ENCODE assay signal across 7 cellular contexts in the genomic region with DNA sequence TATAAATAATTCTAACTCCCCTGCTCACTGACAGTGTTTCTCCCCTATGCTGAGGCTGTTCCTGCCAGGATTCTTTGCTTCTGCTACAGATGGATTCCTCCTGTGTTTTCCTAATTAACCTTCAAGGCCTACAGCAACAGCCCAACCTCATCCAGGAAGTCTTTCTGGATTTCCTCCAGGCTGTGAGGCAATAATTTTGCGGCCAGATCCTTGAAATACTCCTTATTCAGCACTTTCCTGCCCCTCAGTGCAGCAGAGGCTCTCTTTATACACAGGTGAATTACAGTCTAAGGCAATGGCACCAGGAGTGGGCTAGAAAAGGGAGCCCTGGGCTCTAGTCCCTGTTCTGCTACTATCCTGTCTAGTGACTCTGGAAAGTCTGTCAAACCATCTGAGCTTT.
A peak's percentile ranks its signal among the peaks of the same experiment; 100 is the strongest.
DNase-seq lines count a peak whose midpoint lies in the region; ATAC-seq, FAIRE-seq and TF ChIP-seq lines count a peak whose summit lies in the region.
"Not testable (repeated sequence)": the region's sequence is repeated elsewhere in the genome, so short reads cannot be mapped to it uniquely, and the experiment has no call there.

No MANE protein-coding gene starts in this region.

- CTCF ChIA-PET in IMR-90 (lab: Yijun Ruan, JAX); MCF 10A (lab: Yijun Ruan, JAX); HepG2 (lab: Yijun Ruan, JAX; ENCODE audit: low intra/inter-chr PET ratio, low total read pairs): not testable (repeated sequence)

- not testable (repeated sequence) for H3K9ac ChIP-seq in IMR-90 (ENCODE audit: low read depth, low read length); HepG2 (ENCODE audit: insufficient read depth, low read depth, low read length)

- dilution Hi-C loops in IMR-90 (cut with HindIII; ENCODE audit: low sequenced_read_pairs, unreplicated experiment), result not testable (repeated sequence)

- TF ChIP-seq EP300 in HepG2 (IDR thresholded peaks at IDR 0.05; ENCODE audit: low read depth in 2 of 2, low read length in 2 of 2); HepG2 (CRISPR knock-in tag; IDR thresholded peaks at IDR 0.05; ENCODE audit: borderline replicate concordance): not testable (repeated sequence)

- not testable (repeated sequence) for H2AFZ ChIP-seq in IMR-90 (replicated peaks; ENCODE audit: low read length, poor library complexity); HepG2 (ENCODE audit: low read length)

- H3K9me1 ChIP-seq in IMR-90 (ENCODE audit: insufficient read depth, low read length), result not testable (repeated sequence)

- TF ChIP-seq RAD21 in IMR-90 (IDR thresholded peaks at IDR 0.05; ENCODE audit: low read length); HepG2 (CRISPR knock-in tag; IDR thresholded peaks at IDR 0.05): not testable (repeated sequence)

- not testable (repeated sequence) for FAIRE-seq in HepG2 (lab: Jason Lieb, UNC)

- H4K20me1 ChIP-seq in IMR-90 (ENCODE audit: insufficient read depth, low read length); HepG2 (ENCODE audit: insufficient read depth, low read length): not testable (repeated sequence)

- not testable (repeated sequence) for H3K4me2 ChIP-seq in IMR-90 (ENCODE audit: low read depth, low read length); HepG2 (ENCODE audit: low read depth, low read length)

- not testable (repeated sequence) for H3K27ac ChIP-seq in IMR-90 (ENCODE audit: insufficient read depth, low read length); HepG2 (ENCODE audit: extremely low read length, insufficient read depth, low read length)
- peak overlapping the region; percentile 67 for H3K27ac ChIP-seq in WERI-Rb-1

- not testable (repeated sequence) for H3K36me3 Mint-ChIP-seq in MCF 10A (ENCODE audit: insufficient read depth, unreplicated experiment)

- not testable (repeated sequence) for TF ChIP-seq CTCF in AG10803 (conservative IDR thresholded peaks at IDR 0.05; ENCODE audit: low read length); IMR-90 (conservative IDR thresholded peaks at IDR 0.05; ENCODE audit: low read depth, low read length); WERI-Rb-1 (IDR thresholded peaks at IDR 0.05; ENCODE audit: low read depth, low read length); MCF 10A (IDR thresholded peaks at IDR 0.05; ENCODE audit: unreplicated experiment); HepG2 (CRISPR knock-in tag; IDR thresholded peaks at IDR 0.05)

- not testable (repeated sequence) for H2BK120ac ChIP-seq in IMR-90 (ENCODE audit: low read depth, low read length)

- not testable (repeated sequence) for H2BK5ac ChIP-seq in IMR-90 (ENCODE audit: low read depth, low read length, poor library complexity, severe bottlenecking)

- not testable (repeated sequence) for TF ChIP-seq POLR2A in IMR-90 (IDR thresholded peaks at IDR 0.05; ENCODE audit: low read depth, low read length); HepG2 (IDR thresholded peaks at IDR 0.05; ENCODE audit: insufficient read depth in 1 of 2, low read depth in 2 of 2, low read length in 2 of 2)

- not testable (repeated sequence) for H3K18ac ChIP-seq in IMR-90 (ENCODE audit: low read depth, low read length)

- H3K4me3 ChIP-seq in AG10803 (ENCODE audit: low read length); IMR-90 (ENCODE audit: insufficient read depth, low read depth, low read length); WERI-Rb-1 (ENCODE audit: low read depth, low read length); HepG2 (replicated peaks in 1 of 3; ENCODE audit: insufficient read depth in 1 of 3, low read depth in 2 of 3, low read length in 3 of 3): not testable (repeated sequence)

- intact Hi-C loops in IMR-90 (cut with micrococcal nuclease); MCF 10A (cut with micrococcal nuclease); HepG2 (cut with micrococcal nuclease; ENCODE audit: unreplicated experiment): not testable (repeated sequence)

- no CpG with 5 or more reads among the region's 1 CpG for WGBS in IMR-90 (ENCODE audit: extremely low coverage in 2 of 2, insufficient read length in 1 of 2), 2 experiments
- 0% methylated on average over 1 of the region's 1 CpG for WGBS in HepG2 (ENCODE audit: low lambda C conversion rate)

- H3K4me3 Mint-ChIP-seq in MCF 10A (ENCODE audit: unreplicated experiment), result not testable (repeated sequence)

- not testable (repeated sequence) for H4K91ac ChIP-seq in IMR-90 (ENCODE audit: insufficient read depth, low read depth, low read length)

- not testable (repeated sequence) for H3K4ac ChIP-seq in IMR-90 (ENCODE audit: low read depth, low read length)

- not testable (repeated sequence) for H3K23ac ChIP-seq in IMR-90 (ENCODE audit: low read depth, low read length)

- not testable (repeated sequence) for H3K4me1 Mint-ChIP-seq in MCF 10A (ENCODE audit: insufficient read depth, unreplicated experiment)

- in situ Hi-C loops in IMR-90 (cut with MboI; ENCODE audit: low sequenced_read_pairs); HepG2 (cut with HindIII; ENCODE audit: extremely low pct_ligation_motif_present, low pct_unique_long_range_greater_than_20kb): not testable (repeated sequence)

- H3K79me2 ChIP-seq in HepG2 (ENCODE audit: insufficient read depth, low read length), result not testable (repeated sequence)

- not testable (repeated sequence) for H2AK9ac ChIP-seq in IMR-90 (replicated peaks; ENCODE audit: low read depth, low read length, poor library complexity)

- H3K27me3 ChIP-seq in IMR-90 (ENCODE audit: control insufficient read depth, insufficient read depth, low read length); WERI-Rb-1 (ENCODE audit: insufficient read depth, low read depth, severe bottlenecking); HepG2 (ENCODE audit: control insufficient read depth in 1 of 2, insufficient read depth in 2 of 2, low read length in 2 of 2): not testable (repeated sequence)

- not testable (repeated sequence) for H3K36me3 ChIP-seq in IMR-90 (ENCODE audit: control insufficient read depth, insufficient read depth, low read length); WERI-Rb-1; HepG2 (replicated peaks in 1 of 2; ENCODE audit: control insufficient read depth in 1 of 2, insufficient read depth in 2 of 2, low read length in 2 of 2)

- POLR2A ChIA-PET in IMR-90 (lab: Charles Lee; ENCODE audit: unreplicated experiment); MCF 10A (lab: Yijun Ruan, JAX); HepG2 (lab: Yijun Ruan, JAX): not testable (repeated sequence)

- H3K27ac Mint-ChIP-seq in MCF 10A (ENCODE audit: low read depth, unreplicated experiment), result not testable (repeated sequence)

- not testable (repeated sequence) for H3K27me3 Mint-ChIP-seq in MCF 10A (ENCODE audit: insufficient read depth, unreplicated experiment)

- BruUV-seq in IMR-90 (replicated peaks; lab: Mats Ljungman, UMichigan); MCF 10A (replicated peaks; lab: Mats Ljungman, UMichigan); HepG2 (replicated peaks; lab: Mats Ljungman, UMichigan): not testable (repeated sequence)

- H2AK5ac ChIP-seq in IMR-90 (ENCODE audit: low read depth, low read length), result not testable (repeated sequence)

- H4K5ac ChIP-seq in IMR-90 (ENCODE audit: low read depth, low read length), result not testable (repeated sequence)

- not testable (repeated sequence) for H2BK20ac ChIP-seq in IMR-90 (ENCODE audit: low read depth, low read length)

- H3K4me1 ChIP-seq in IMR-90 (ENCODE audit: control insufficient read depth, insufficient read depth, low read length); HepG2 (ENCODE audit: insufficient read depth, low read length): not testable (repeated sequence)

- DNase-seq in AG10803 (ENCODE audit: low read depth) (peak; percentile 55), GM04504 (ENCODE audit: low read depth) (peak; percentile 34), IMR-90 (peak; percentile 16), MCF 10A (ENCODE audit: unreplicated experiment) (peak; percentile 43), fibroblast of peridontal ligament (ENCODE audit: extremely low read depth) (peak; percentile 25)
- not testable (repeated sequence) for DNase-seq in WERI-Rb-1; HepG2 (ENCODE audit: low spot score)

- not testable (repeated sequence) for H3K14ac ChIP-seq in IMR-90 (replicated peaks; ENCODE audit: low read depth, low read length)

- H3K9me3 Mint-ChIP-seq in MCF 10A (ENCODE audit: unreplicated experiment), result not testable (repeated sequence)

- not testable (repeated sequence) for H2BK15ac ChIP-seq in IMR-90 (ENCODE audit: low read depth, low read length)

- not testable (repeated sequence) for H3K56ac ChIP-seq in IMR-90 (ENCODE audit: extremely low read depth, insufficient read depth, low read length)

- H4K8ac ChIP-seq in IMR-90 (ENCODE audit: low read depth in 2 of 2, low read length in 2 of 2), result not testable (repeated sequence)

- H3K9me3 ChIP-seq in IMR-90 (ENCODE audit: control insufficient read depth, insufficient read depth, low read length); WERI-Rb-1 (ENCODE audit: severe bottlenecking); HepG2 (ENCODE audit: low read length): not testable (repeated sequence)

- peak; percentile 35 for ATAC-seq in IMR-90 (ENCODE audit: low read depth)
- ATAC-seq in HepG2, result not testable (repeated sequence)

- H3K79me1 ChIP-seq in IMR-90 (ENCODE audit: low read depth in 1 of 2, low read length in 2 of 2), result not testable (repeated sequence)

TF ChIP-seq in IMR-90, 13 proteins besides CTCF, POLR2A, EP300 and RAD21:
- TF ChIP-seq MAFK (IDR thresholded peaks at IDR 0.05; ENCODE audit: low read depth, low read length), result peak; percentile 37

TF ChIP-seq in HepG2, 621 proteins besides CTCF, POLR2A, EP300 and RAD21:
- TF ChIP-seq MAFK (conservative IDR thresholded peaks at IDR 0.05 in 1 of 2, IDR thresholded peaks at IDR 0.05 in 1 of 2; ENCODE audit: low read length in 2 of 2), result peak; percentile 20 to 53; a peak in 2 of 4 replicates
- TF ChIP-seq MAFF (IDR thresholded peaks at IDR 0.05; ENCODE audit: low read depth, low read length), result peak; percentile 24; the same call in 1 of the 2 replicates
